8 cellular contexts compared by ENCODE assay signal in the genomic region with DNA sequence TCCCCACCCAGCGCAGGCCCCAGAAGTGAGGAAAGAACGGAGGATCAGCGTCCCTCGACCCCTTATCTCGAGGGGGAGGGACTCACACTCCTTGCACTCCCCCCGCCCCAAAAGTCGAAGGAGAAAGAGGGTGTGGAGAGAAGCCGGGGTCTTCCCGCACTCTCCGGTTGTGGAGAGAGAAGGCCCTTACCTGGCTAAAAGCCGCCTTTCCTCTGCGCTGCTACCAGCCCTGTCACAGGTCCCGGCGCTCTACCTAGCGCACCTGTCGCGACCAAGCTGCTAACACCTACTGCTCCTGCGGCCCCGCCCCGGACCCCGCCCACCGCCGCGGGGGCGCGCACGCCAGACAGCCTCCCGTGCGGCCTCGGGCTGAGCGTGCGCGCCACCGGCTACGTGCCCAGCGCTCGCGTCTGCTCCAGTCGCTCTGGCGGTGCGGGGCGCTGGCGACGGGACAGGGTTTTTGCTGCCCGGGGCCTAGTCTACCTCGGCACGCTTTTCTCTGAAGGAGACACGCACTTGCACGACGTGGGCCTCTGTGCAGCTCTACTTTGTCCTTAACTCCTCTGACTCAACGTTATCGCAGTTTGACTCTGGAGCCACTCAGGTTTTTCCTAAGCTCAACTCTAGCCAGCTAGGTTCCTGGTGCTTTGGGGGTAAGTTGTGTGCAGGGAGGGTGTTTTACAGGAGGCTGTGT. TPM values are rescaled to one million over a fixed set of nuclear protein-coding genes. Genes with fewer than 3 reads are reported as not detected.
A peak's percentile ranks its signal among the peaks of the same experiment; 100 is the strongest.
DNase-seq lines count a peak whose midpoint lies in the region; ATAC-seq and TF ChIP-seq lines count a peak whose summit lies in the region.

A gene (minus strand): TSS at position 291 of the 694 bp plus-strand sequence. CDS start 34,769 bp downstream, outside the sequence.

- H3K4me2 ChIP-seq in OCI-LY1 (ENCODE audit: low read length): peak within 1 kb of the TSS; percentile 91

- H3K9me2 ChIP-seq in OCI-LY1 (ENCODE audit: low read depth, low read length): no peaks in the 10 kb centered on the region

- peaks cover 12% of the 10 kb centered on the region for H3K4me1 Mint-ChIP-seq in endothelial cell (ENCODE audit: unreplicated experiment)
- H3K4me1 Mint-ChIP-seq in mesothelial cell of epicardium: peaks cover 21% of the 10 kb centered on the region

- DNase-seq in COLO829 (ENCODE audit: low spot score) (peak; percentile 88), endothelial cell (ENCODE audit: low spot score) (peak; percentile 91), mesothelial cell of epicardium (ENCODE audit: low spot score in 2 of 2, unreplicated experiment in 2 of 2) (peak; percentile 86 to 92)
- peak; percentile 94 for DNase-seq in activated CD8-positive, alpha-beta memory T cell treated with anti-CD3 and anti-CD28 coated beads, Interleukin-2, amount 50 U/mL, for 4 hours
- DNase-seq in stimulated activated CD8-positive, alpha-beta memory T cell treated with anti-CD3 and anti-CD28 coated beads, Interleukin-15, amount 100 ng/mL, for 48 hours (ENCODE audit: low read depth in 2 of 2): peak; percentile 90 to 91

- peak within 1 kb of the TSS; percentile 74 for H3K9ac ChIP-seq in HUES6 (ENCODE audit: low read length)
- peak within 1 kb of the TSS; percentile 87 for H3K9ac ChIP-seq in OCI-LY1 (ENCODE audit: low read length)

- peak within 1 kb of the TSS; percentile 61 for H3K27ac Mint-ChIP-seq in endothelial cell (ENCODE audit: unreplicated experiment)
- H3K27ac Mint-ChIP-seq in mesothelial cell of epicardium: peak within 1 kb of the TSS; percentile 96

- no peaks in the 10 kb centered on the region for H3F3A ChIP-seq in OCI-LY1 (ENCODE audit: insufficient read depth, low read length)

- H4K20me1 ChIP-seq in OCI-LY1 (ENCODE audit: insufficient read depth, low read length): no peaks in the 10 kb centered on the region

- H3K4me1 ChIP-seq in HUES6 (ENCODE audit: control insufficient read depth, insufficient read depth, low read length) (peaks cover 13% of the 10 kb centered on the region), OCI-LY1 (ENCODE audit: insufficient read depth, low read length, severe bottlenecking) (peaks cover 15% of the 10 kb centered on the region)

- no peaks in the 10 kb centered on the region for H3K9me3 ChIP-seq in HUES6 (ENCODE audit: control insufficient read depth, insufficient read depth, low read depth, low read length)
- no peaks in the 10 kb centered on the region for H3K9me3 ChIP-seq in OCI-LY1 (ENCODE audit: low read length)

- ATAC-seq in GM21390 (IDR thresholded peaks at IDR 0.05; ENCODE audit: unreplicated experiment): peak; percentile 91

- H2AFZ ChIP-seq in OCI-LY1 (ENCODE audit: low read length): peak within 1 kb of the TSS; percentile 87

- H3K79me2 ChIP-seq in OCI-LY1 (ENCODE audit: insufficient read depth, low read length): no peaks in the 10 kb centered on the region

- H3K4me3 Mint-ChIP-seq in endothelial cell (ENCODE audit: unreplicated experiment) (peak within 1 kb of the TSS; percentile 99), mesothelial cell of epicardium (peak within 1 kb of the TSS; percentile 94)

- no peak within 1 kb of the TSS for H3K27ac ChIP-seq in HUES6 (ENCODE audit: low read depth, low read length)
- no peak within 1 kb of the TSS for H3K27ac ChIP-seq in OCI-LY1 (ENCODE audit: low read depth, low read length, poor library complexity, severe bottlenecking)

- H3K27me3 ChIP-seq in HUES6 (ENCODE audit: control insufficient read depth, insufficient read depth, low read length) (peaks cover 23% of the 10 kb centered on the region; the same call in 1 of the 2 replicates), OCI-LY1 (ENCODE audit: insufficient read depth, low read length) (0 out of 2 replicates have a peak, but pooled peaks cover 2% of the 10 kb centered on the region)

- no peak for TF ChIP-seq CTCF in OCI-LY1 (IDR thresholded peaks at IDR 0.05; ENCODE audit: low read length)
- no peak for TF ChIP-seq CTCF in endothelial cell (IDR thresholded peaks at IDR 0.05; ENCODE audit: unreplicated experiment)
- no peak for TF ChIP-seq CTCF in mesothelial cell of epicardium (IDR thresholded peaks at IDR 0.05; ENCODE audit: unreplicated experiment)

- H3K9me3 Mint-ChIP-seq in endothelial cell (ENCODE audit: unreplicated experiment): no peaks in the 10 kb centered on the region
- H3K9me3 Mint-ChIP-seq in mesothelial cell of epicardium: no peaks in the 10 kb centered on the region

- H3K4me3 ChIP-seq in HUES6 (ENCODE audit: low read depth, low read length) (peak within 1 kb of the TSS; percentile 78), OCI-LY1 (ENCODE audit: low read depth, low read length, poor library complexity, severe bottlenecking) (peak within 1 kb of the TSS; percentile 85)

- H3K36me3 Mint-ChIP-seq in endothelial cell (ENCODE audit: low read depth, unreplicated experiment): no peaks in the 10 kb centered on the region
- H3K36me3 Mint-ChIP-seq in mesothelial cell of epicardium: no peaks in the 10 kb centered on the region

- H3K36me3 ChIP-seq in HUES6 (ENCODE audit: control insufficient read depth, insufficient read depth, low read length): no peaks in the 10 kb centered on the region
- no peaks in the 10 kb centered on the region for H3K36me3 ChIP-seq in OCI-LY1 (ENCODE audit: insufficient read depth, low read length)

- peaks cover 2% of the 10 kb centered on the region for H3K27me3 Mint-ChIP-seq in endothelial cell (ENCODE audit: unreplicated experiment)
- H3K27me3 Mint-ChIP-seq in mesothelial cell of epicardium (ENCODE audit: low read depth): no peaks in the 10 kb centered on the region

RNA-seq across cellular contexts. Expression of the gene that starts here (rescaled TPM):
- 14.3 TPM for total RNA-seq in endothelial cell (ENCODE audit: unreplicated experiment)
- total RNA-seq in mesothelial cell of epicardium: 114 to 120 TPM (median 115 TPM) in 3 replicates
